In genomic region chr5:2566280-2566679, GRCh38 we compare ENCODE assay signal across 7 cellular contexts.
"Had no signal": no experiment of that assay in that cellular context is flagged by ENCODE, and none has a peak within 500 bp of the region (broad histone marks: within the 10 kb centered on the region; RNA-seq: fewer than 3 reads in every experiment).

No MANE protein-coding gene starts in this region.

- H3K27ac ChIP-seq: HL-60 had no signal

- H3K4me2 ChIP-seq: GM23338 had no signal

- H3K9me3 Mint-ChIP-seq: H9 had no signal

- H3K4me3 ChIP-seq: GM23338, K562 had no signal

- H3K27ac Mint-ChIP-seq: GM23338, H9 had no signal

- DNase-seq: H9, HCEC 1CT, IMR-90, KG1 had no signal

- H3K4me3 Mint-ChIP-seq: GM23338, H9 had no signal

- ATAC-seq: GM23338, K562 had no signal

- H2AFZ ChIP-seq: GM23338 had no signal
